In the genomic region with DNA sequence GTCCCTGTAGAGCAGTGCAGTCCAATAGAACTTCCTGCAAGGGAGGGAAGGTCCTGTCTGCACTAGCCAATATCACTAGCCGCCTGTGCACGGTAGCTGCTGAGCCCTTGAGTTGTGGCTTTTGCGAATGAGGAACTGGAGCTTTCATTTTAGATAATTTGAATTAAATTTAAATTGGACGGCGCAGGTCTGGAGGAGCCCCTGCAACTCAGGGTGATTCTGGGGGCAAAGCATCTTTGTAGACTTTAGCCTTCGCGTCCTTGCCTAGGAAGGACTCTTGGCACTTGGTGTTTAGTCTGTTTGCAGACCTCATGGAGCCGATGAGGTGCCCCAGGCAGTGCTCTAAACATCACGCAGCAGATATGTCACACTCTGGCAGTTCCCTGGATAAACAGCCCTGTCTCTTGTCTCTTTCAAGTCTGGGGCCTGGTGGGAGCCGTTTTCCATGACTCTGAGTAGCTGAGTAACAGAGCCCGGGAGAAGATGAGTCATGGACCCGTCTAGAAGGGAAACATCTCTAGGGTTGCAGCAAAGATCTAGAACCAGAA, we compare ENCODE assay signal across 1 cellular context.
TF ChIP-seq lines count a peak whose summit lies in the region.

No MANE protein-coding gene starts in this region.

TF ChIP-seq in SK-N-SH, 30 proteins besides CTCF, POLR2A, EP300 and RAD21 (continued from another document):
- TF ChIP-seq IRF3 (IDR thresholded peaks at IDR 0.05; ENCODE audit: low read depth, low read length) (no peak), NRF1 (IDR thresholded peaks at IDR 0.05; ENCODE audit: low read depth, low read length) (no peak), NFIC (IDR thresholded peaks at IDR 0.05; ENCODE audit: borderline replicate concordance) (peak; percentile 51), RFX5 (IDR thresholded peaks at IDR 0.05; ENCODE audit: low read length) (0 out of 2 replicates have a peak, but pooled peaks have one; percentile 64), YY1 (IDR thresholded peaks at IDR 0.05; ENCODE audit: low read depth) (peak; percentile 35; the same call in 1 of the 2 replicates), TCF12 (IDR thresholded peaks at IDR 0.05) (peak; percentile 82), FOXJ3 (CRISPR knock-in tag; IDR thresholded peaks at IDR 0.05) (peak; percentile 96), FOSL2 (IDR thresholded peaks at IDR 0.05; ENCODE audit: borderline replicate concordance, low read depth) (peak; percentile 96), REST (IDR thresholded peaks at IDR 0.05; ENCODE audit: low read depth, low read length) (no peak), ELF1 (IDR thresholded peaks at IDR 0.05) (no peak), RCOR1 (IDR thresholded peaks at IDR 0.05; ENCODE audit: low read length) (peak; percentile 88), POLR2AphosphoS5 (IDR thresholded peaks at IDR 0.05; ENCODE audit: low read depth, low read length) (peak; percentile 63; the same call in 1 of the 2 replicates), MEF2A (IDR thresholded peaks at IDR 0.05; ENCODE audit: borderline replicate concordance, low read depth) (no peak), FOXM1 (IDR thresholded peaks at IDR 0.05; ENCODE audit: low read depth) (no peak), GATA2 (CRISPR knock-in tag; IDR thresholded peaks at IDR 0.05) (peak; percentile 66; the same call in 1 of the 2 replicates), USF1 (IDR thresholded peaks at IDR 0.05; ENCODE audit: borderline replicate concordance, low read depth) (no peak), JUND (IDR thresholded peaks at IDR 0.05) (peak; percentile 83), GABPA (IDR thresholded peaks at IDR 0.05; ENCODE audit: low read depth) (no peak), CHD2 (IDR thresholded peaks at IDR 0.05; ENCODE audit: low read length, partially characterized antibody) (peak; percentile 49)
- TF ChIP-seq, protein P1, sequence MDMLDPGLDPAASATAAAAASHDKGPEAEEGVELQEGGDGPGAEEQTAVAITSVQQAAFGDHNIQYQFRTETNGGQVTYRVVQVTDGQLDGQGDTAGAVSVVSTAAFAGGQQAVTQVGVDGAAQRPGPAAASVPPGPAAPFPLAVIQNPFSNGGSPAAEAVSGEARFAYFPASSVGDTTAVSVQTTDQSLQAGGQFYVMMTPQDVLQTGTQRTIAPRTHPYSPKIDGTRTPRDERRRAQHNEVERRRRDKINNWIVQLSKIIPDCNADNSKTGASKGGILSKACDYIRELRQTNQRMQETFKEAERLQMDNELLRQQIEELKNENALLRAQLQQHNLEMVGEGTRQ (IDR thresholded peaks at IDR 0.05; ENCODE audit: borderline replicate concordance, low read depth, low read length): no peak
- TF ChIP-seq, protein P2, sequence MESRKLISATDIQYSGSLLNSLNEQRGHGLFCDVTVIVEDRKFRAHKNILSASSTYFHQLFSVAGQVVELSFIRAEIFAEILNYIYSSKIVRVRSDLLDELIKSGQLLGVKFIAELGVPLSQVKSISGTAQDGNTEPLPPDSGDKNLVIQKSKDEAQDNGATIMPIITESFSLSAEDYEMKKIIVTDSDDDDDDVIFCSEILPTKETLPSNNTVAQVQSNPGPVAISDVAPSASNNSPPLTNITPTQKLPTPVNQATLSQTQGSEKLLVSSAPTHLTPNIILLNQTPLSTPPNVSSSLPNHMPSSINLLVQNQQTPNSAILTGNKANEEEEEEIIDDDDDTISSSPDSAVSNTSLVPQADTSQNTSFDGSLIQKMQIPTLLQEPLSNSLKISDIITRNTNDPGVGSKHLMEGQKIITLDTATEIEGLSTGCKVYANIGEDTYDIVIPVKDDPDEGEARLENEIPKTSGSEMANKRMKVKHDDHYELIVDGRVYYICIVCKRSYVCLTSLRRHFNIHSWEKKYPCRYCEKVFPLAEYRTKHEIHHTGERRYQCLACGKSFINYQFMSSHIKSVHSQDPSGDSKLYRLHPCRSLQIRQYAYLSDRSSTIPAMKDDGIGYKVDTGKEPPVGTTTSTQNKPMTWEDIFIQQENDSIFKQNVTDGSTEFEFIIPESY (IDR thresholded peaks at IDR 0.05; ENCODE audit: borderline replicate concordance, low read depth): no peak
